In genomic region chr4:56435748-56436442, GRCh38 we compare ENCODE assay signal across 8 cellular contexts. TPM values are rescaled to one million over a fixed set of nuclear protein-coding genes. Genes with fewer than 3 reads are reported as not detected.
A peak's percentile ranks its signal among the peaks of the same experiment; 100 is the strongest.
DNase-seq lines count a peak whose midpoint lies in the region; ATAC-seq and TF ChIP-seq lines count a peak whose summit lies in the region.

A gene with protein sequence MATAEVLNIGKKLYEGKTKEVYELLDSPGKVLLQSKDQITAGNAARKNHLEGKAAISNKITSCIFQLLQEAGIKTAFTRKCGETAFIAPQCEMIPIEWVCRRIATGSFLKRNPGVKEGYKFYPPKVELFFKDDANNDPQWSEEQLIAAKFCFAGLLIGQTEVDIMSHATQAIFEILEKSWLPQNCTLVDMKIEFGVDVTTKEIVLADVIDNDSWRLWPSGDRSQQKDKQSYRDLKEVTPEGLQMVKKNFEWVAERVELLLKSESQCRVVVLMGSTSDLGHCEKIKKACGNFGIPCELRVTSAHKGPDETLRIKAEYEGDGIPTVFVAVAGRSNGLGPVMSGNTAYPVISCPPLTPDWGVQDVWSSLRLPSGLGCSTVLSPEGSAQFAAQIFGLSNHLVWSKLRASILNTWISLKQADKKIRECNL (plus strand): TSS chr4:56436260. CDS start chr4:56436313, 53 bp downstream.

- peak within 1 kb of the TSS; percentile 100 for H2AFZ ChIP-seq in trophoblast cell (ENCODE audit: insufficient read depth, low read length, poor library complexity)

- intact Hi-C loops in transverse colon (cut with DNase I; ENCODE audit: low total_unique reads): loop anchor here (10.0 kb wide), 2 partner anchors 99 to 961 kb away; a partner anchor contains a TSS

- H3K9me3 Mint-ChIP-seq in activated naive CD8-positive, alpha-beta T cell treated with anti-CD3 and anti-CD28 coated beads, Interleukin-2, amount 50 U/mL, for 24 hours: no peaks in the 10 kb centered on the region

- H2BK12ac ChIP-seq in trophoblast cell (ENCODE audit: low read length): no peak within 1 kb of the TSS

- peak within 1 kb of the TSS; percentile 80 for H2BK5ac ChIP-seq in trophoblast cell (ENCODE audit: low read depth, low read length, poor library complexity)

- peaks cover 54% of the 10 kb centered on the region for H3K36me3 Mint-ChIP-seq in activated naive CD8-positive, alpha-beta T cell treated with anti-CD3 and anti-CD28 coated beads, Interleukin-2, amount 50 U/mL, for 24 hours (ENCODE audit: low read depth)

- no peak within 1 kb of the TSS for H3K23ac ChIP-seq in trophoblast cell (ENCODE audit: low read length)

- peak; percentile 64 for TF ChIP-seq POLR2A in transverse colon (IDR thresholded peaks at IDR 0.05)

- peak; percentile 75 for ATAC-seq in HG02759 (IDR thresholded peaks at IDR 0.05; ENCODE audit: unreplicated experiment)
- peak; percentile 84 for ATAC-seq in activated naive CD8-positive, alpha-beta T cell treated with anti-CD3 and anti-CD28 coated beads, Interleukin-2, amount 50 U/mL, for 24 hours

- H3K4me1 ChIP-seq in cardiac muscle cell (ENCODE audit: low read depth) (peaks cover 8% of the 10 kb centered on the region), trophoblast cell (ENCODE audit: control insufficient read depth in 1 of 2, insufficient read depth in 2 of 2, low read length in 2 of 2) (peaks cover 0 to 2% of the 10 kb centered on the region in 2 experiments), transverse colon (peaks cover 0 to 24% (median 9%) of the 10 kb centered on the region in 4 donors)

- no peaks in the 10 kb centered on the region for H3K27me3 Mint-ChIP-seq in activated naive CD8-positive, alpha-beta T cell treated with anti-CD3 and anti-CD28 coated beads, Interleukin-2, amount 50 U/mL, for 24 hours

- in situ Hi-C loops in transverse colon (cut with MboI; ENCODE audit: low pct_ligation_motif_present in 1 of 4, low pct_unique_long_range_greater_than_20kb in 1 of 4, low sequenced_read_pairs in 3 of 4): no loop called here

- no CpG with 5 or more reads among the region's 63 CpGs for WGBS in trophoblast cell (ENCODE audit: extremely low coverage, insufficient coverage, insufficient read length)
- WGBS in transverse colon (ENCODE audit: low coverage in 1 of 2), 2 donors: 0% methylated on average over 57 of the region's 63 CpGs; no CpG with 5 or more reads in 1 of the 2 donors

- TF ChIP-seq EP300 in transverse colon (IDR thresholded peaks at IDR 0.05; ENCODE audit: low read depth): no peak

- peak within 1 kb of the TSS; percentile 86 for H4K8ac ChIP-seq in trophoblast cell (ENCODE audit: low read depth, low read length)

- H3K79me1 ChIP-seq in trophoblast cell (ENCODE audit: low read length): peaks cover 7% of the 10 kb centered on the region

- H3K9ac ChIP-seq in trophoblast cell (ENCODE audit: low read length): peak within 1 kb of the TSS; percentile 68

- TF ChIP-seq CTCF in GM12864 (IDR thresholded peaks at IDR 0.05; ENCODE audit: low read depth, low read length, missing control alignments): no peak
- no peak for TF ChIP-seq CTCF in cardiac muscle cell (IDR thresholded peaks at IDR 0.05; ENCODE audit: low read depth, low read length)
- TF ChIP-seq CTCF in transverse colon (IDR thresholded peaks at IDR 0.05): peak in 1 of 5 experiments; percentile 5

- peaks cover 62% of the 10 kb centered on the region for H3K4me1 Mint-ChIP-seq in activated naive CD8-positive, alpha-beta T cell treated with anti-CD3 and anti-CD28 coated beads, Interleukin-2, amount 50 U/mL, for 24 hours

- peak within 1 kb of the TSS; percentile 86 for H4K91ac ChIP-seq in trophoblast cell (ENCODE audit: low read depth, low read length)

- H2BK120ac ChIP-seq in trophoblast cell (ENCODE audit: insufficient read depth, low read length, poor library complexity): peak within 1 kb of the TSS; percentile 67

- H4K12ac ChIP-seq in trophoblast cell (ENCODE audit: low read depth, low read length): peak within 1 kb of the TSS; percentile 20

- H3K4me2 ChIP-seq in trophoblast cell (ENCODE audit: low read length): peak within 1 kb of the TSS; percentile 92

- peak within 1 kb of the TSS; percentile 78 for H3K14ac ChIP-seq in trophoblast cell (ENCODE audit: low read length)

- H3K4ac ChIP-seq in trophoblast cell (ENCODE audit: low read depth, low read length): peak within 1 kb of the TSS; percentile 83

- H3K27ac ChIP-seq in cardiac muscle cell (peak within 1 kb of the TSS; percentile 85), trophoblast cell (ENCODE audit: low read depth, low read length) (peak within 1 kb of the TSS; percentile 93), transverse colon (peak within 1 kb of the TSS; percentile 91 to 99 (median 94))

- H3K27me3 ChIP-seq in cardiac muscle cell (no peaks in the 10 kb centered on the region), trophoblast cell (ENCODE audit: insufficient read depth, low read length) (no peaks in the 10 kb centered on the region), transverse colon (no peaks in the 10 kb centered on the region)

- H3K18ac ChIP-seq in trophoblast cell (ENCODE audit: low read length): peak within 1 kb of the TSS; percentile 50

- peaks cover 12% of the 10 kb centered on the region for H3K79me2 ChIP-seq in trophoblast cell (ENCODE audit: control insufficient read depth, insufficient read depth, low read length, poor library complexity)

- no peaks in the 10 kb centered on the region for H3K9me3 ChIP-seq in cardiac muscle cell (ENCODE audit: low read depth)
- no peaks in the 10 kb centered on the region for H3K9me3 ChIP-seq in trophoblast cell (ENCODE audit: insufficient read depth, low read depth, low read length)
- H3K9me3 ChIP-seq in transverse colon: no peaks in the 10 kb centered on the region

- H3K4me3 ChIP-seq in GM12864 (ENCODE audit: low read depth, low read length): peak within 1 kb of the TSS; percentile 93
- peak within 1 kb of the TSS; percentile 41 for H3K4me3 ChIP-seq in cardiac muscle cell
- peak within 1 kb of the TSS; percentile 93 for H3K4me3 ChIP-seq in trophoblast cell (ENCODE audit: low read depth, low read length)
- H3K4me3 ChIP-seq in transverse colon: peak within 1 kb of the TSS; percentile 54 to 70 (median 61)

- H3K36me3 ChIP-seq in cardiac muscle cell (no peaks in the 10 kb centered on the region), trophoblast cell (ENCODE audit: control insufficient read depth in 1 of 2, insufficient read depth in 2 of 2, low read length in 2 of 2) (no peaks in the 10 kb centered on the region), transverse colon (no peaks in the 10 kb centered on the region)

- H3K4me3 Mint-ChIP-seq in activated naive CD8-positive, alpha-beta T cell treated with anti-CD3 and anti-CD28 coated beads, Interleukin-2, amount 50 U/mL, for 24 hours: peak within 1 kb of the TSS; percentile 98

- DNase-seq in GM12864 (ENCODE audit: low read depth) (peak; percentile 81), NCI-H1417 (lab: John Stamatoyannopoulos, UW) (peak; percentile 99), SW 1271 (lab: John Stamatoyannopoulos, UW) (peak; percentile 58 to 82), cardiac muscle cell (ENCODE audit: low read depth in 1 of 2, low spot score in 1 of 2) (peak; percentile 96 to 97), trophoblast cell (peak; percentile 94 to 97), transverse colon (peak; percentile 95)
- DNase-seq in activated naive CD8-positive, alpha-beta T cell treated with anti-CD3 and anti-CD28 coated beads, Interleukin-2, amount 50 U/mL, for 24 hours: peak; percentile 98

- H2AK5ac ChIP-seq in trophoblast cell (ENCODE audit: low read length): peak within 1 kb of the TSS; percentile 8

- H3K27ac Mint-ChIP-seq in activated naive CD8-positive, alpha-beta T cell treated with anti-CD3 and anti-CD28 coated beads, Interleukin-2, amount 50 U/mL, for 24 hours: peak within 1 kb of the TSS; percentile 99

RNA-seq across cellular contexts. Expression of the gene that starts here (rescaled TPM):
- total RNA-seq in cardiac muscle cell: 65.3 and 67.1 TPM in 2 replicates
- 115 and 133 TPM in 2 replicates for polyA plus RNA-seq in cardiac muscle cell
- 108 TPM in 2 replicates for polyA plus RNA-seq in trophoblast cell (2013)
- 10 to 100 TPM; 11.6 to 60.1 (median 22.9) TPM for total RNA-seq in transverse colon

Comparison
In these comparisons a context has a peak if more than half of its experiments do, and no peak if none do; other contexts are left out.
1. Peak in every context shown above with its lines: DNase-seq, ATAC-seq, H3K4me3 ChIP-seq and H3K27ac ChIP-seq.
2. H3K4me3 ChIP-seq: peak in every context shown above with its lines; median percentile 93 in GM12864; 93 in trophoblast cell; 61 in transverse colon; 41 in cardiac muscle cell.